In genomic region chr14:66403183-66403582, GRCh38 we compare ENCODE assay signal across 8 cellular contexts.
DNase-seq lines count a peak whose midpoint lies in the region; ATAC-seq and TF ChIP-seq lines count a peak whose summit lies in the region.

No MANE protein-coding gene starts in this region.

- H4K20me1 ChIP-seq in GM23248 (ENCODE audit: insufficient read depth), result no peaks in the 10 kb centered on the region

- no peaks in the 10 kb centered on the region for H3K9me3 Mint-ChIP-seq in stimulated activated effector memory CD8-positive, alpha-beta T cell treated with anti-CD3 and anti-CD28 coated beads, Interleukin-12 subunit alpha, Interleukin-12 subunit beta, amount 100 ng/mL, for 72 hours

- no peak overlapping the region for H3K27ac Mint-ChIP-seq in stimulated activated effector memory CD8-positive, alpha-beta T cell treated with anti-CD3 and anti-CD28 coated beads, Interleukin-12 subunit alpha, Interleukin-12 subunit beta, amount 100 ng/mL, for 72 hours

- H3K4me1 Mint-ChIP-seq in stimulated activated effector memory CD8-positive, alpha-beta T cell treated with anti-CD3 and anti-CD28 coated beads, Interleukin-12 subunit alpha, Interleukin-12 subunit beta, amount 100 ng/mL, for 72 hours, result no peaks in the 10 kb centered on the region

- H3K4me3 ChIP-seq in GM23248, result no peak overlapping the region
- no peak overlapping the region for H3K4me3 ChIP-seq in epithelial cell of esophagus (ENCODE audit: low read length)

- H3K4me2 ChIP-seq in GM23248 (ENCODE audit: unreplicated experiment), result no peak overlapping the region

- H3K9me3 ChIP-seq in GM23248 (ENCODE audit: low read depth), result no peaks in the 10 kb centered on the region

- TF ChIP-seq CTCF in epithelial cell of esophagus (IDR thresholded peaks at IDR 0.05; ENCODE audit: insufficient read depth, low read depth, low read length, missing control alignments), result peak; percentile 62

- DNase-seq in COLO829 (ENCODE audit: low spot score), result peak; percentile 48
- DNase-seq in GM23248, result peak; percentile 56
- DNase-seq in NCI-H748 (lab: John Stamatoyannopoulos, UW; ENCODE audit: unreplicated experiment), result peak; percentile 41
- peak; percentile 70 for DNase-seq in epithelial cell of esophagus (ENCODE audit: low read depth)
- DNase-seq in renal cortical epithelial cell (ENCODE audit: low read depth), result peak; percentile 54
- no peak for DNase-seq in nucleus accumbens (lab: John Stamatoyannopoulos, UW)
- no peak for DNase-seq in stimulated activated effector memory CD8-positive, alpha-beta T cell treated with anti-CD3 and anti-CD28 coated beads, Interleukin-12 subunit alpha, Interleukin-12 subunit beta, amount 100 ng/mL, for 72 hours (ENCODE audit: low spot score in 2 of 2)

- H3K36me3 Mint-ChIP-seq in stimulated activated effector memory CD8-positive, alpha-beta T cell treated with anti-CD3 and anti-CD28 coated beads, Interleukin-12 subunit alpha, Interleukin-12 subunit beta, amount 100 ng/mL, for 72 hours, result no peaks in the 10 kb centered on the region

- H3K4me1 ChIP-seq in GM23248 (ENCODE audit: insufficient read depth), result no peaks in the 10 kb centered on the region

- H3K27me3 ChIP-seq in GM23248 (replicated peaks; ENCODE audit: insufficient read depth), result no peaks in the 10 kb centered on the region

- H3K4me3 Mint-ChIP-seq in stimulated activated effector memory CD8-positive, alpha-beta T cell treated with anti-CD3 and anti-CD28 coated beads, Interleukin-12 subunit alpha, Interleukin-12 subunit beta, amount 100 ng/mL, for 72 hours, result no peak overlapping the region

- no peaks in the 10 kb centered on the region for H3K36me3 ChIP-seq in GM23248 (ENCODE audit: low read depth)

- H2AFZ ChIP-seq in GM23248, result peak overlapping the region; percentile 66; the same call in 1 of the 2 replicates

- no peak for ATAC-seq in activated CD4-positive, CD25-positive, alpha-beta regulatory T cell treated with anti-CD3 and anti-CD28 coated beads, Interleukin-2, amount 50 U/mL, for 24 hours
- no peak for ATAC-seq in stimulated activated effector memory CD8-positive, alpha-beta T cell treated with anti-CD3 and anti-CD28 coated beads, Interleukin-12 subunit alpha, Interleukin-12 subunit beta, amount 100 ng/mL, for 72 hours

- H3K9ac ChIP-seq in GM23248, result no peak overlapping the region

- WGBS in GM23248 (ENCODE audit: low coverage in 1 of 2, low lambda C conversion rate in 2 of 2, missing lambda C conversion rate in 2 of 2), 2 experiments, result 1 to 3% methylated on average over 5 of the region's 5 CpGs

- in situ Hi-C loops in GM23248 (cut with MboI), result no loop called here

- no peaks in the 10 kb centered on the region for H3F3A ChIP-seq in GM23248 (ENCODE audit: insufficient read depth)

- no peaks in the 10 kb centered on the region for H3K9me2 ChIP-seq in GM23248 (ENCODE audit: insufficient read depth)

- no peak overlapping the region for H3K27ac ChIP-seq in GM23248

- H3K79me2 ChIP-seq in GM23248 (ENCODE audit: insufficient read depth), result no peaks in the 10 kb centered on the region

Comparison
In these comparisons a context has a peak if more than half of its experiments do, and no peak if none do; other contexts are left out.
1. DNase-seq: peak in COLO829 (single experiment), GM23248 (single experiment), NCI-H748 (single experiment), epithelial cell of esophagus (single experiment) and renal cortical epithelial cell (single experiment); none in nucleus accumbens (0 of 56) and stimulated activated effector memory CD8-positive, alpha-beta T cell treated with anti-CD3 and anti-CD28 coated beads, Interleukin-12 subunit alpha, Interleukin-12 subunit beta, amount 100 ng/mL, for 72 hours (0 of 2).